Comparison of ENCODE assay signal across 22 cellular contexts in the genomic region with DNA sequence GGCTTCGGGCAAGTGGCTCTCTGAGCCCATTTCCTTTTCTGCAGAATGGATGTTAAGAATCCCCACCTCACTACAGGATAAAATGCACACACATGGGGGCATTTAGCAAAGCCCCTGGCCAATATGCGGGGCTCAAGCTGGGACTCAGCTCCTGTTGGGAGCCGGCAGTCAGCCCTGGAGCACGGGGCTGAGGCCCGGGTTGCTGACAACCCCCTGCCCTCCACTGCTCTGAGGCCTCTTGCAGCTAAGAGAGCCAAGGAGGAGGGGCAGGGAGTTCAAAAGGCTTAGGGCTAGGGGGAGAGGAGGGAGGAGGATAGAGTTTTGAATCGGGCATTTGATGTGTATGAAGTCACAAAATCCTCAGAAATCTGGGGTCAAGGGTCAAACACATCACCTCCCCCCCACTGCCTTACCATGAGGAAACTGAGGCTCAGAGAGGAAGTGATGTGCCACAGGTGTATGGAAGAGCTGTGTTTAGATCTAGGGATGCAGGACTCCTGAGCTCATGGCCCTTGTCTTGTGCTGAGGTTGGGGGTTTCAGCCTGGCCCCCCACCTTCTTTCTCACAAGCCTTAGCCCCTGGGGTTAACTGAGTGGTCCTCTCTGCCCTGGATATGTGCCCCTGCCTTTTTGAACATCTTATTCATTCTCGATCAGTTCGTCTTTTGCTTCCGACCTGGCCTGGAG.
DNase-seq lines count a peak whose midpoint lies in the region; ATAC-seq lines count a peak whose summit lies in the region.
"Had no signal": no experiment of that assay in that cellular context is flagged by ENCODE, and none has a peak within 500 bp of the region (broad histone marks: within the 10 kb centered on the region; RNA-seq: fewer than 3 reads in every experiment).

No MANE protein-coding gene starts in this region.

- H3K4me3 ChIP-seq in mesenchymal stem cell (ENCODE audit: insufficient read depth in 1 of 2, low read depth in 1 of 2, low read length in 2 of 2), result no peak overlapping the region
- H3K4me3 ChIP-seq: BLaER1 treated with 17β-estradiol and CSF1 and Interleukin-3, amounts not matched to agents 10 nM and 100 nM; SK-N-MC had no signal

- H2BK15ac ChIP-seq in mesenchymal stem cell (ENCODE audit: low read depth, poor library complexity, severe bottlenecking), result peak overlapping the region; percentile 54

- H4K8ac ChIP-seq in mesenchymal stem cell (ENCODE audit: low read length), result no peak overlapping the region

- H2BK5ac ChIP-seq in mesenchymal stem cell (ENCODE audit: low read depth, low read length, poor library complexity, severe bottlenecking), result no peak overlapping the region

- no peaks in the 10 kb centered on the region for H3K4me1 Mint-ChIP-seq in activated naive CD4-positive, alpha-beta T cell treated with anti-CD3 and anti-CD28 coated beads, Interleukin-2, amount 50 U/mL, for 24 hours
- peaks cover 23% of the 10 kb centered on the region for H3K4me1 Mint-ChIP-seq in activated T-helper 17 cell treated with anti-CD3 and anti-CD28 coated beads, Interleukin-2, amount 50 U/mL, for 72 hours
- peaks cover 72% of the 10 kb centered on the region for H3K4me1 Mint-ChIP-seq in stimulated activated naive CD8-positive, alpha-beta T cell treated with anti-CD3 and anti-CD28 coated beads, Interleukin-15, amount 100 ng/mL, for 72 hours
- H3K4me1 Mint-ChIP-seq in stimulated activated memory B cell treated with anti-CD40 and anti-IgM and Interleukin-4, amounts not matched to agents 10 μg/mL and 1 μg/mL and 100 μg/mL, for 72 hours, result peaks cover 46% of the 10 kb centered on the region

- no peak overlapping the region for H3K14ac ChIP-seq in mesenchymal stem cell (ENCODE audit: low read length in 2 of 2)

- no peak overlapping the region for H2AK5ac ChIP-seq in mesenchymal stem cell (ENCODE audit: low read length, severe bottlenecking)

- ATAC-seq in activated T-helper 17 cell treated with anti-CD3 and anti-CD28 coated beads, Interleukin-2, amount 50 U/mL, for 72 hours (replicated peaks), result no peak
- no peak for ATAC-seq in stimulated activated naive CD8-positive, alpha-beta T cell treated with anti-CD3 and anti-CD28 coated beads, Interleukin-15, amount 100 ng/mL, for 72 hours
- ATAC-seq in stimulated activated memory B cell treated with anti-CD40 and anti-IgM and Interleukin-4, amounts not matched to agents 10 μg/mL and 1 μg/mL and 100 μg/mL, for 72 hours, result no peak

- no peaks in the 10 kb centered on the region for H3K9me3 Mint-ChIP-seq in activated naive CD4-positive, alpha-beta T cell treated with anti-CD3 and anti-CD28 coated beads, Interleukin-2, amount 50 U/mL, for 24 hours
- peaks cover 4% of the 10 kb centered on the region for H3K9me3 Mint-ChIP-seq in activated T-helper 17 cell treated with anti-CD3 and anti-CD28 coated beads, Interleukin-2, amount 50 U/mL, for 72 hours
- H3K9me3 Mint-ChIP-seq in stimulated activated naive CD8-positive, alpha-beta T cell treated with anti-CD3 and anti-CD28 coated beads, Interleukin-15, amount 100 ng/mL, for 72 hours, result peaks cover 0 to 5% of the 10 kb centered on the region in 2 donors
- H3K9me3 Mint-ChIP-seq in stimulated activated memory B cell treated with anti-CD40 and anti-IgM and Interleukin-4, amounts not matched to agents 10 μg/mL and 1 μg/mL and 100 μg/mL, for 72 hours, result no peaks in the 10 kb centered on the region

- H3K9me3 ChIP-seq in mesenchymal stem cell (ENCODE audit: control insufficient read depth, low read length), result no peaks in the 10 kb centered on the region

- no peak overlapping the region for H4K91ac ChIP-seq in mesenchymal stem cell (ENCODE audit: low read length)

- H3K4me1 ChIP-seq in mesenchymal stem cell (ENCODE audit: control insufficient read depth, insufficient read depth, low read depth, low read length), result peaks cover 7% of the 10 kb centered on the region

- peaks cover 4% of the 10 kb centered on the region for H3K27me3 Mint-ChIP-seq in activated naive CD4-positive, alpha-beta T cell treated with anti-CD3 and anti-CD28 coated beads, Interleukin-2, amount 50 U/mL, for 24 hours
- H3K27me3 Mint-ChIP-seq in activated T-helper 17 cell treated with anti-CD3 and anti-CD28 coated beads, Interleukin-2, amount 50 U/mL, for 72 hours, result no peaks in the 10 kb centered on the region
- H3K27me3 Mint-ChIP-seq in stimulated activated naive CD8-positive, alpha-beta T cell treated with anti-CD3 and anti-CD28 coated beads, Interleukin-15, amount 100 ng/mL, for 72 hours, result peaks cover 38% of the 10 kb centered on the region
- no peaks in the 10 kb centered on the region for H3K27me3 Mint-ChIP-seq in stimulated activated memory B cell treated with anti-CD40 and anti-IgM and Interleukin-4, amounts not matched to agents 10 μg/mL and 1 μg/mL and 100 μg/mL, for 72 hours

- H3K27me3 ChIP-seq in mesenchymal stem cell (ENCODE audit: control insufficient read depth in 1 of 2, insufficient read depth in 1 of 2, low read length in 2 of 2), result no peaks in the 10 kb centered on the region
- H3K27me3 ChIP-seq: BLaER1 treated with 17β-estradiol and CSF1 and Interleukin-3, amounts not matched to agents 10 nM and 100 nM had no signal

- H3K27ac Mint-ChIP-seq in activated naive CD4-positive, alpha-beta T cell treated with anti-CD3 and anti-CD28 coated beads, Interleukin-2, amount 50 U/mL, for 24 hours, result peak overlapping the region; percentile 63
- H3K27ac Mint-ChIP-seq in activated T-helper 17 cell treated with anti-CD3 and anti-CD28 coated beads, Interleukin-2, amount 50 U/mL, for 72 hours, result peak overlapping the region; percentile 97
- peak overlapping the region; percentile 55 to 82 for H3K27ac Mint-ChIP-seq in stimulated activated naive CD8-positive, alpha-beta T cell treated with anti-CD3 and anti-CD28 coated beads, Interleukin-15, amount 100 ng/mL, for 72 hours
- H3K27ac Mint-ChIP-seq in stimulated activated memory B cell treated with anti-CD40 and anti-IgM and Interleukin-4, amounts not matched to agents 10 μg/mL and 1 μg/mL and 100 μg/mL, for 72 hours, result no peak overlapping the region

- H3K4me2 ChIP-seq in mesenchymal stem cell (ENCODE audit: low read length, poor library complexity, severe bottlenecking), result no peak overlapping the region

- 72% methylated on average over 8 of the region's 9 CpGs for WGBS in mesenchymal stem cell

- no peak overlapping the region for H3K27ac ChIP-seq in mesenchymal stem cell (ENCODE audit: low read length, poor library complexity, severe bottlenecking)
- H3K27ac ChIP-seq: SK-N-MC had no signal

- DNase-seq in activated naive CD4-positive, alpha-beta T cell (lab: John Stamatoyannopoulos, UW), result no peak
- DNase-seq in mesenchymal stem cell (no peak), NCI-H748 treated with DMSO at 0.1 percent for 48 hours (lab: John Stamatoyannopoulos, UW) (no peak), NCI-H2171 (lab: John Stamatoyannopoulos, UW) (no peak)
- no peak for DNase-seq in stimulated activated naive CD8-positive, alpha-beta T cell treated with anti-CD3 and anti-CD28 coated beads, Interleukin-15, amount 100 ng/mL, for 72 hours
- DNase-seq: ACHN; activated CD4-positive, alpha-beta T cell treated with anti-CD3 and anti-CD28 coated beads, Interleukin-2, amount 50 U/mL, for 48 hours; activated T-cell treated with anti-CD3 and anti-CD28 coated beads for 4 hours; central memory CD4-positive, alpha-beta T cell; glutamatergic neuron; NCI-H1092; NCI-H2081; NCI-H345; NCI-H774; nucleus accumbens; RPMI8226; T-helper 9 cell had no signal

- no peak overlapping the region for H3K18ac ChIP-seq in mesenchymal stem cell (ENCODE audit: low read depth in 1 of 2, low read length in 2 of 2)

- H3K4ac ChIP-seq in mesenchymal stem cell (ENCODE audit: low read depth in 1 of 2, low read length in 2 of 2), result no peak overlapping the region

- no peak overlapping the region for H2BK12ac ChIP-seq in mesenchymal stem cell (ENCODE audit: low read length in 2 of 2)

- H3K9ac ChIP-seq in mesenchymal stem cell (ENCODE audit: low read length), result no peak overlapping the region

- no peak overlapping the region for H3K23ac ChIP-seq in mesenchymal stem cell (ENCODE audit: low read length in 2 of 2)

- no peaks in the 10 kb centered on the region for H3K79me1 ChIP-seq in mesenchymal stem cell (replicated peaks; ENCODE audit: low read length, poor library complexity, severe bottlenecking)

- no peaks in the 10 kb centered on the region for H3K36me3 ChIP-seq in mesenchymal stem cell (ENCODE audit: control insufficient read depth in 1 of 2, insufficient read depth in 2 of 2, low read depth in 1 of 2, low read length in 2 of 2)
- H3K36me3 ChIP-seq: BLaER1 treated with 17β-estradiol and CSF1 and Interleukin-3, amounts not matched to agents 10 nM and 100 nM had no signal

- H2BK120ac ChIP-seq in mesenchymal stem cell (ENCODE audit: low read depth, low read length), result no peak overlapping the region

- no peak overlapping the region for H3K4me3 Mint-ChIP-seq in activated naive CD4-positive, alpha-beta T cell treated with anti-CD3 and anti-CD28 coated beads, Interleukin-2, amount 50 U/mL, for 24 hours
- no peak overlapping the region for H3K4me3 Mint-ChIP-seq in activated T-helper 17 cell treated with anti-CD3 and anti-CD28 coated beads, Interleukin-2, amount 50 U/mL, for 72 hours
- no peak overlapping the region for H3K4me3 Mint-ChIP-seq in stimulated activated naive CD8-positive, alpha-beta T cell treated with anti-CD3 and anti-CD28 coated beads, Interleukin-15, amount 100 ng/mL, for 72 hours
- H3K4me3 Mint-ChIP-seq in stimulated activated memory B cell treated with anti-CD40 and anti-IgM and Interleukin-4, amounts not matched to agents 10 μg/mL and 1 μg/mL and 100 μg/mL, for 72 hours, result no peak overlapping the region

- H2AFZ ChIP-seq in mesenchymal stem cell (ENCODE audit: low read depth, low read length), result no peak overlapping the region

- H3K36me3 Mint-ChIP-seq in activated naive CD4-positive, alpha-beta T cell treated with anti-CD3 and anti-CD28 coated beads, Interleukin-2, amount 50 U/mL, for 24 hours, result no peaks in the 10 kb centered on the region
- H3K36me3 Mint-ChIP-seq in activated T-helper 17 cell treated with anti-CD3 and anti-CD28 coated beads, Interleukin-2, amount 50 U/mL, for 72 hours (ENCODE audit: low read depth), result no peaks in the 10 kb centered on the region
- no peaks in the 10 kb centered on the region for H3K36me3 Mint-ChIP-seq in stimulated activated memory B cell treated with anti-CD40 and anti-IgM and Interleukin-4, amounts not matched to agents 10 μg/mL and 1 μg/mL and 100 μg/mL, for 72 hours
